In the genomic region with DNA sequence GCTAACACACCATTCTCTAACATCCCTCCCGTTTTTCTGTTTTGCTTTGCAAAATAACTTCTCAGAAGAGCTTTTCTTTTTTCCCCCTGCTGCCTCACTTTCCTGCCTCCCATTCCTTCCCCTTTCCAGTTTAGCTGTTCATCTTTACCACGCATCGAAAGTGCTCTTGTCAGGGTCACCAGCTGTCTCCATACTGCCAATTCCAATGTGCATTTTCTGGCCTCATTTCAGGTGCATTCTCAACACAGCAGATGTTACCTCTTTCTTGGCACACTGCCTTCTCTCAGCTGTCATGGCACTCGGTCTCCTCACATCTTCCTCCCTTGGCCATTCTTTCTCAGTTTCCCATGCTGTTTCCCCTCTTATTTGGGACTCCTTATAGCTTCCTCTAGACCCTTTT, we compare ENCODE assay signal across 31 cellular contexts. TPM values are rescaled to one million over a fixed set of nuclear protein-coding genes. Genes with fewer than 3 reads are reported as not detected.
DNase-seq lines count a peak whose midpoint lies in the region; FAIRE-seq and TF ChIP-seq lines count a peak whose summit lies in the region.
"Had no signal": no experiment of that assay in that cellular context is flagged by ENCODE, and none has a peak within 500 bp of the region (broad histone marks: within the 10 kb centered on the region; RNA-seq: fewer than 3 reads in every experiment).

No MANE protein-coding gene starts in this region.

- peaks cover 8% of the 10 kb centered on the region for H3K4me1 Mint-ChIP-seq in activated T-cell treated with anti-CD3 and anti-CD28 coated beads, Interleukin-2, amount 50 U/mL, for 24 hours (ENCODE audit: low read depth)
- H3K4me1 Mint-ChIP-seq: activated CD4-positive, alpha-beta memory T cell treated with anti-CD3 and anti-CD28 coated beads, Interleukin-2, amount 10 ng/mL, durations not matched to agents 7 days and 5 days had no signal

- no peak overlapping the region for H3K4me3 Mint-ChIP-seq in activated T-cell treated with anti-CD3 and anti-CD28 coated beads, Interleukin-2, amount 50 U/mL, for 24 hours
- H3K4me3 Mint-ChIP-seq: activated CD4-positive, alpha-beta memory T cell treated with anti-CD3 and anti-CD28 coated beads, Interleukin-2, amount 10 ng/mL, durations not matched to agents 7 days and 5 days; activated naive CD4-positive, alpha-beta T cell treated with anti-CD3 and anti-CD28 coated beads for 36 hours; activated T-helper 1 cell treated with anti-CD3 and anti-CD28 coated beads, Interleukin-12 subunit alpha, Interleukin-12 subunit beta, Interleukin-2, Interleukin-4 antibody, amounts not matched to agents 30 ng/mL and 10 ng/mL and 1 ng/mL, durations not matched to agents 14 hours and 24 hours and 36 hours; immature natural killer cell; memory B cell had no signal

- peaks cover 35% of the 10 kb centered on the region for H3K36me3 Mint-ChIP-seq in activated T-cell treated with anti-CD3 and anti-CD28 coated beads, Interleukin-2, amount 50 U/mL, for 24 hours (ENCODE audit: low read depth)

- H3K9me3 Mint-ChIP-seq in activated T-cell treated with anti-CD3 and anti-CD28 coated beads, Interleukin-2, amount 50 U/mL, for 24 hours, result no peaks in the 10 kb centered on the region
- H3K9me3 Mint-ChIP-seq: activated CD4-positive, alpha-beta memory T cell treated with anti-CD3 and anti-CD28 coated beads, Interleukin-2, amount 10 ng/mL, durations not matched to agents 7 days and 5 days; activated naive CD4-positive, alpha-beta T cell treated with anti-CD3 and anti-CD28 coated beads for 36 hours; activated T-helper 1 cell treated with anti-CD3 and anti-CD28 coated beads, Interleukin-12 subunit alpha, Interleukin-12 subunit beta, Interleukin-2, Interleukin-4 antibody, amounts not matched to agents 30 ng/mL and 10 ng/mL and 1 ng/mL, durations not matched to agents 14 hours and 24 hours and 36 hours; CD8-positive, alpha-beta memory T cell; memory B cell had no signal

- H3K27me3 Mint-ChIP-seq in activated T-cell treated with anti-CD3 and anti-CD28 coated beads, Interleukin-2, amount 50 U/mL, for 24 hours, result no peaks in the 10 kb centered on the region
- H3K27me3 Mint-ChIP-seq: activated CD4-positive, alpha-beta memory T cell treated with anti-CD3 and anti-CD28 coated beads, Interleukin-2, amount 10 ng/mL, durations not matched to agents 7 days and 5 days; CD8-positive, alpha-beta memory T cell; memory B cell had no signal

- intact Hi-C loops in left ventricle myocardium inferior (cut with micrococcal nuclease) (no loop called here), ovary (cut with DNase I) (no loop called here)

- TF ChIP-seq CTCF in left ventricle myocardium inferior (IDR thresholded peaks at IDR 0.05; ENCODE audit: borderline replicate concordance) (no peak), ovary (IDR thresholded peaks at IDR 0.05) (no peak)

- DNase-seq in H54 (ENCODE audit: insufficient read length, low spot score) (no peak), NCI-H2029 (lab: John Stamatoyannopoulos, UW) (peak; percentile 30), RPMI8226 (peak; percentile 92), iris pigment epithelial cell (ENCODE audit: low read depth) (peak; percentile 18), left ventricle myocardium inferior (no peak), ovary (no peak)
- DNase-seq in activated CD4-positive, alpha-beta T cell treated with anti-CD3 and anti-CD28 coated beads for 4 hours, result no peak
- no peak for DNase-seq in activated T-cell treated with anti-CD3 and anti-CD28 coated beads, Interleukin-2, amount 50 U/mL, for 24 hours
- DNase-seq: activated CD4-positive, alpha-beta memory T cell treated with anti-CD3 and anti-CD28 coated beads, Interleukin-2, amount 10 ng/mL, durations not matched to agents 7 days and 5 days; activated CD4-positive, CD25-positive, alpha-beta regulatory T cell treated with anti-CD3 and anti-CD28 coated beads, Interleukin-2, amount 50 U/mL, for 72 hours; activated CD8-positive, alpha-beta memory T cell treated with anti-CD3 and anti-CD28 coated beads, Interleukin-2, amount 50 U/mL, for 4 hours; activated naive CD4-positive, alpha-beta T cell treated with anti-CD3 and anti-CD28 coated beads for 36 hours; CD8-positive, alpha-beta memory T cell; DMS79; hypothalamus; immature natural killer cell; MV-4-11; NCI-H1930; NCI-H510A; posterior cingulate gyrus; right cardiac atrium; Right ventricle myocardium superior; spleen; stimulated activated CD4-positive, alpha-beta T cell treated with anti-CD3 and anti-CD28 coated beads, Interleukin-2, amount 100 ng/mL, for 24 hours; stimulated activated naive CD8-positive, alpha-beta T cell treated with anti-CD3 and anti-CD28 coated beads, Interleukin-15, Interleukin-2, amounts not matched to agents 100 U/mL and 50 U/mL, for 24 hours; upper lobe of right lung had no signal

- H3K36me3 ChIP-seq in left ventricle myocardium inferior (peaks cover 22% of the 10 kb centered on the region), ovary (no peaks in the 10 kb centered on the region)

- H3K9me3 ChIP-seq in left ventricle myocardium inferior (replicated peaks) (no peaks in the 10 kb centered on the region), ovary (no peaks in the 10 kb centered on the region)
- H3K9me3 ChIP-seq: gastroesophageal sphincter, spleen, upper lobe of right lung had no signal

- no peak overlapping the region for H3K27ac Mint-ChIP-seq in activated T-cell treated with anti-CD3 and anti-CD28 coated beads, Interleukin-2, amount 50 U/mL, for 24 hours
- H3K27ac Mint-ChIP-seq: activated CD4-positive, alpha-beta memory T cell treated with anti-CD3 and anti-CD28 coated beads, Interleukin-2, amount 10 ng/mL, durations not matched to agents 7 days and 5 days; activated naive CD4-positive, alpha-beta T cell treated with anti-CD3 and anti-CD28 coated beads for 36 hours; activated T-helper 1 cell treated with anti-CD3 and anti-CD28 coated beads, Interleukin-12 subunit alpha, Interleukin-12 subunit beta, Interleukin-2, Interleukin-4 antibody, amounts not matched to agents 30 ng/mL and 10 ng/mL and 1 ng/mL, durations not matched to agents 14 hours and 24 hours and 36 hours; memory B cell had no signal

- H3K27me3 ChIP-seq in left ventricle myocardium inferior (ENCODE audit: low read depth), result no peaks in the 10 kb centered on the region
- no peaks in the 10 kb centered on the region for H3K27me3 ChIP-seq in ovary
- H3K27me3 ChIP-seq: gastroesophageal sphincter, spleen, upper lobe of right lung had no signal

- peak; percentile 58 for FAIRE-seq in H54 (lab: Jason Lieb, UNC)
- FAIRE-seq: G401.6 had no signal

- H3K27ac ChIP-seq in left ventricle myocardium inferior (replicated peaks) (no peak overlapping the region), ovary (no peak overlapping the region)
- H3K27ac ChIP-seq: gastroesophageal sphincter, spleen, upper lobe of right lung had no signal

- TF ChIP-seq POLR2A in H54 (IDR thresholded peaks at IDR 0.05; ENCODE audit: low read depth, low read length) (no peak), ovary (IDR thresholded peaks at IDR 0.05) (no peak)

- TF ChIP-seq EP300 in ovary (IDR thresholded peaks at IDR 0.05), result no peak

- WGBS in ovary, 3 donors, result 21 to 53% (median 33%) methylated on average over 4 of the region's 4 CpGs

- no peak overlapping the region for H3K4me3 ChIP-seq in left ventricle myocardium inferior
- no peak overlapping the region for H3K4me3 ChIP-seq in ovary
- H3K4me3 ChIP-seq: gastroesophageal sphincter, spleen, upper lobe of right lung had no signal

- no peaks in the 10 kb centered on the region for H3K4me1 ChIP-seq in left ventricle myocardium inferior
- H3K4me1 ChIP-seq in ovary (ENCODE audit: insufficient read depth), result no peaks in the 10 kb centered on the region
- H3K4me1 ChIP-seq: gastroesophageal sphincter, spleen, upper lobe of right lung had no signal

RNA-seq across cellular contexts. Expression of a gene that starts 9.5 kb away (rescaled TPM):
- total RNA-seq in left ventricle myocardium inferior, result 3.7 TPM
- total RNA-seq in ovary, result 1 to 10 TPM; 4.5 to 8.1 (median 5.6) TPM
- polyA plus RNA-seq in ovary, result 1 to 10 TPM; 4.4 to 7.8 TPM

RNA-seq across cellular contexts. Expression of a gene that starts 9.7 kb away (rescaled TPM):
- total RNA-seq in left ventricle myocardium inferior (62.0 TPM), ovary (10 to 100 TPM; 51.9 to 77.6 (median 60.7) TPM)
- polyA plus RNA-seq in ovary, result 10 to 100 TPM; 18.6 to 31.8 TPM

RNA-seq across cellular contexts. Expression of a gene that starts 55.4 kb away (rescaled TPM):
- 0.14 TPM for total RNA-seq in left ventricle myocardium inferior
- total RNA-seq in ovary, result under 1 TPM in 3 of 7 donors, not detected in 4; 0.10 to 0.50 (median 0.10) TPM
- polyA plus RNA-seq in ovary, result under 1 TPM; 0.05 to 0.28 TPM
- total RNA-seq: cerebellum, Right ventricle myocardium superior had no signal

Comparison
In these comparisons a context has a peak if more than half of its experiments do, and no peak if none do; other contexts are left out.
1. DNase-seq: peak in NCI-H2029 (single experiment), RPMI8226 (single experiment) and iris pigment epithelial cell (single experiment); none in H54 (single experiment), left ventricle myocardium inferior (single experiment), activated CD4-positive, alpha-beta T cell treated with anti-CD3 and anti-CD28 coated beads for 4 hours (0 of 2), activated T-cell treated with anti-CD3 and anti-CD28 coated beads, Interleukin-2, amount 50 U/mL, for 24 hours (single experiment) and ovary (0 of 5).